ENCODE assay signal across 31 cellular contexts in the genomic region with DNA sequence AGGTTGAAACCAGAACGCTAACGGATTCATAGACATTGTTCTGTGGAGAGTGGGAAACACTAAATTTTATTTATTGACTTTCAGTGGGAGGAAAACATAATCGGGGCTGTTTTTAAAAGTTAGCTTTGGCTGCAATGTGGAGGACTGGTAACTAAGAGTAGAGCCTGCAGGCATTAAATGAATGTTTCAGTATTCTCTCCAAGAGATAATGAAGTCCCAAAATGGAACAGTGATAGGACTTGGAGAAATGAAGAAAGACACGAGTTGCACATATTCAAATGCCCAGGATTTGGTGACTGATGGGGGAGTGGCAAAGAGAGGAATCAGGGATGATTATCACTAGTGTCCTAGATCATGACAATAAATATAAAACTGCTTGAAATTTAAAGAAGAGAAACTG.
"Had no signal": no experiment of that assay in that cellular context is flagged by ENCODE, and none has a peak within 500 bp of the region (broad histone marks: within the 10 kb centered on the region; RNA-seq: fewer than 3 reads in every experiment).

No MANE protein-coding gene starts in this region.

- H3K4me1 ChIP-seq: adrenal gland, body of pancreas, colonic mucosa had no signal

- H3K9me3 Mint-ChIP-seq: activated naive CD4-positive, alpha-beta T cell treated with anti-CD3 and anti-CD28 coated beads for 36 hours; activated naive CD8-positive, alpha-beta T cell treated with anti-CD3 and anti-CD28 coated beads for 36 hours; activated T-helper 1 cell treated with anti-CD3 and anti-CD28 coated beads, Interleukin-12 subunit alpha, Interleukin-12 subunit beta, Interleukin-2, Interleukin-4 antibody, amounts not matched to agents 30 ng/mL and 10 ng/mL and 1 ng/mL, durations not matched to agents 14 hours and 24 hours and 36 hours had no signal

- H3K27ac ChIP-seq: adrenal gland, body of pancreas, colonic mucosa, WERI-Rb-1 had no signal

- H3K27me3 ChIP-seq: adrenal gland, body of pancreas, colonic mucosa had no signal

- H3K4me3 Mint-ChIP-seq: activated B cell treated with CpG ODN at 0.5 μM for 24 hours; activated CD8-positive, alpha-beta T cell treated with anti-CD3 and anti-CD28 coated beads for 36 hours; activated naive CD4-positive, alpha-beta T cell treated with anti-CD3 and anti-CD28 coated beads for 36 hours; activated naive CD4-positive, alpha-beta T cell treated with anti-CD3 and anti-CD28 coated beads, Interleukin-2, amount 50 U/mL, for 24 hours; activated naive CD8-positive, alpha-beta T cell treated with anti-CD3 and anti-CD28 coated beads for 36 hours; activated naive CD8-positive, alpha-beta T cell treated with anti-CD3 and anti-CD28 coated beads, Interleukin-2, amount 50 U/mL, for 24 hours; activated T-helper 1 cell treated with anti-CD3 and anti-CD28 coated beads, Interleukin-12 subunit alpha, Interleukin-12 subunit beta, Interleukin-2, Interleukin-4 antibody, amounts not matched to agents 30 ng/mL and 10 ng/mL and 1 ng/mL, durations not matched to agents 14 hours and 24 hours and 36 hours; T-helper 17 cell; T-helper 2 cell treated with Interferon-gamma antibody and Interleukin-4, amounts not matched to agents 5 μg/mL and 100 μg/mL, for 36 hours had no signal

- ATAC-seq: activated CD4-positive, CD25-positive, alpha-beta regulatory T cell treated with anti-CD3 and anti-CD28 coated beads, Interleukin-2, amount 50 U/mL, for 24 hours; activated CD8-positive, alpha-beta T cell treated with anti-CD3 and anti-CD28 coated beads for 36 hours; activated naive CD8-positive, alpha-beta T cell treated with anti-CD3 and anti-CD28 coated beads, Interleukin-2, amount 50 U/mL, for 24 hours; body of pancreas; esophagus mucosa; T-helper 17 cell had no signal

- H3K36me3 Mint-ChIP-seq: activated naive CD4-positive, alpha-beta T cell treated with anti-CD3 and anti-CD28 coated beads, Interleukin-2, amount 50 U/mL, for 24 hours; activated naive CD8-positive, alpha-beta T cell treated with anti-CD3 and anti-CD28 coated beads for 36 hours had no signal

- H3K36me3 ChIP-seq: adrenal gland, colonic mucosa, WERI-Rb-1 had no signal

- H3K27me3 Mint-ChIP-seq: activated B cell treated with CpG ODN at 0.5 μM for 24 hours; activated CD8-positive, alpha-beta T cell treated with anti-CD3 and anti-CD28 coated beads for 36 hours; activated naive CD4-positive, alpha-beta T cell treated with anti-CD3 and anti-CD28 coated beads, Interleukin-2, amount 50 U/mL, for 24 hours; activated naive CD8-positive, alpha-beta T cell treated with anti-CD3 and anti-CD28 coated beads for 36 hours; activated naive CD8-positive, alpha-beta T cell treated with anti-CD3 and anti-CD28 coated beads, Interleukin-2, amount 50 U/mL, for 24 hours; T-helper 17 cell had no signal

- H3K4me1 Mint-ChIP-seq: activated B cell treated with CpG ODN at 0.5 μM for 24 hours; activated naive CD4-positive, alpha-beta T cell treated with anti-CD3 and anti-CD28 coated beads, Interleukin-2, amount 50 U/mL, for 24 hours; activated naive CD8-positive, alpha-beta T cell treated with anti-CD3 and anti-CD28 coated beads for 36 hours; activated naive CD8-positive, alpha-beta T cell treated with anti-CD3 and anti-CD28 coated beads, Interleukin-2, amount 50 U/mL, for 24 hours; T-helper 17 cell had no signal

- H3K4me3 ChIP-seq: adrenal gland, body of pancreas, colonic mucosa had no signal

- H3K27ac Mint-ChIP-seq: activated B cell treated with CpG ODN at 0.5 μM for 24 hours; activated CD8-positive, alpha-beta T cell treated with anti-CD3 and anti-CD28 coated beads for 36 hours; activated naive CD4-positive, alpha-beta T cell treated with anti-CD3 and anti-CD28 coated beads for 36 hours; activated naive CD4-positive, alpha-beta T cell treated with anti-CD3 and anti-CD28 coated beads, Interleukin-2, amount 50 U/mL, for 24 hours; activated naive CD8-positive, alpha-beta T cell treated with anti-CD3 and anti-CD28 coated beads for 36 hours; activated naive CD8-positive, alpha-beta T cell treated with anti-CD3 and anti-CD28 coated beads, Interleukin-2, amount 50 U/mL, for 24 hours; activated T-helper 1 cell treated with anti-CD3 and anti-CD28 coated beads, Interleukin-12 subunit alpha, Interleukin-12 subunit beta, Interleukin-2, Interleukin-4 antibody, amounts not matched to agents 30 ng/mL and 10 ng/mL and 1 ng/mL, durations not matched to agents 14 hours and 24 hours and 36 hours; activated T-helper 2 cell treated with anti-CD3 and anti-CD28 coated beads, Interferon-gamma antibody, Interleukin-2, Interleukin-4, amounts not matched to agents 10 μg/mL and 5 μg/mL and 100 μg/mL, durations not matched to agents 14 hours and 24 hours and 36 hours; T-helper 17 cell; T-helper 2 cell treated with Interferon-gamma antibody and Interleukin-4, amounts not matched to agents 5 μg/mL and 100 μg/mL, for 36 hours had no signal

- H3K9me3 ChIP-seq: adrenal gland, body of pancreas, colonic mucosa had no signal

- DNase-seq: activated B cell treated with CpG ODN at 0.5 μM for 24 hours; activated CD4-positive, alpha-beta T cell treated with anti-CD3 and anti-CD28 coated beads for 48 hours; activated CD4-positive, alpha-beta T cell treated with anti-CD3 and anti-CD28 coated beads, Interleukin-2, amount 50 U/mL, for 1 hour; activated CD4-positive, alpha-beta T cell treated with anti-CD3 and anti-CD28 coated beads, Interleukin-2, amount 50 U/mL, for 48 hours; activated CD8-positive, alpha-beta memory T cell treated with anti-CD3 and anti-CD28 coated beads for 24 hours; activated CD8-positive, alpha-beta T cell treated with anti-CD3 and anti-CD28 coated beads for 36 hours; activated effector memory CD4-positive, alpha-beta T cell treated with anti-CD3 and anti-CD28 coated beads, Interleukin-2, amount 50 U/mL, for 16 hours; activated naive CD4-positive, alpha-beta T cell treated with anti-CD3 and anti-CD28 coated beads for 36 hours; activated naive CD8-positive, alpha-beta T cell treated with anti-CD3 and anti-CD28 coated beads for 36 hours; activated naive CD8-positive, alpha-beta T cell treated with anti-CD3 and anti-CD28 coated beads, Interleukin-2, amount 50 U/mL, for 24 hours; activated T-cell treated with anti-CD3 and anti-CD28 coated beads, Interleukin-2, amount 50 U/mL, for 1 hour; activated T-cell treated with anti-CD3 and anti-CD28 coated beads, Interleukin-2, amount 50 U/mL, for 48 hours; adrenal gland; amygdala; aorta; body of pancreas; central memory CD4-positive, alpha-beta T cell; cerebellar nuclear complex; colonic mucosa; effector CD8-positive, alpha-beta T cell; foreskin fibroblast; T-helper 1 cell; T-helper 17 cell; T1000; WERI-Rb-1 had no signal
